ENCODE assay signal across 22 cellular contexts in genomic region chr2:8145385-8145784, GRCh38.
DNase-seq lines count a peak whose midpoint lies in the region; ATAC-seq and TF ChIP-seq lines count a peak whose summit lies in the region.
"Had no signal": no experiment of that assay in that cellular context is flagged by ENCODE, and none has a peak within 500 bp of the region (broad histone marks: within the 10 kb centered on the region; RNA-seq: fewer than 3 reads in every experiment).

No MANE protein-coding gene starts in this region.

- no peaks in the 10 kb centered on the region for H3K79me1 ChIP-seq in mesenchymal stem cell (replicated peaks; ENCODE audit: low read length, poor library complexity, severe bottlenecking)

- H3K27ac ChIP-seq in mesenchymal stem cell (ENCODE audit: low read length, poor library complexity, severe bottlenecking): no peak overlapping the region
- H3K27ac ChIP-seq: foreskin keratinocyte, lower lobe of right lung, PC-9 had no signal

- H3K4me3 ChIP-seq in mesenchymal stem cell (ENCODE audit: insufficient read depth in 1 of 2, low read depth in 1 of 2, low read length in 2 of 2): no peak overlapping the region
- H3K4me3 ChIP-seq: lower lobe of right lung, PC-9 had no signal

- no peak overlapping the region for H2BK15ac ChIP-seq in mesenchymal stem cell (ENCODE audit: low read depth, poor library complexity, severe bottlenecking)

- TF ChIP-seq CTCF in CD14-positive monocyte (IDR thresholded peaks at IDR 0.05): no peak

- H4K8ac ChIP-seq in mesenchymal stem cell (ENCODE audit: low read length): no peak overlapping the region

- H3K4me3 Mint-ChIP-seq in CD14-positive monocyte (no peak overlapping the region), naive B cell (peak overlapping the region in 1 of 8 donors; percentile 8)
- H3K4me3 Mint-ChIP-seq: activated CD8-positive, alpha-beta T cell treated with anti-CD3 and anti-CD28 coated beads for 36 hours; activated naive CD4-positive, alpha-beta T cell treated with anti-CD3 and anti-CD28 coated beads for 36 hours; CD4-positive, alpha-beta T cell; central memory CD8-positive, alpha-beta T cell; T-helper 2 cell treated with Interferon-gamma antibody and Interleukin-4, amounts not matched to agents 5 μg/mL and 100 μg/mL, for 36 hours; WTC11 had no signal

- no peak overlapping the region for H4K91ac ChIP-seq in mesenchymal stem cell (ENCODE audit: low read length)

- H2AFZ ChIP-seq in mesenchymal stem cell (ENCODE audit: low read depth, low read length): no peak overlapping the region
- H2AFZ ChIP-seq: PC-9 had no signal

- H3K27ac Mint-ChIP-seq in CD14-positive monocyte (peak overlapping the region in 2 of 7 donors; percentile 10 to 18), naive B cell (no peak overlapping the region)
- H3K27ac Mint-ChIP-seq: activated CD8-positive, alpha-beta T cell treated with anti-CD3 and anti-CD28 coated beads for 36 hours; activated naive CD4-positive, alpha-beta T cell treated with anti-CD3 and anti-CD28 coated beads for 36 hours; CD4-positive, alpha-beta T cell; T-helper 2 cell treated with Interferon-gamma antibody and Interleukin-4, amounts not matched to agents 5 μg/mL and 100 μg/mL, for 36 hours; WTC11 had no signal

- no peaks in the 10 kb centered on the region for H3K27me3 ChIP-seq in mesenchymal stem cell (ENCODE audit: control insufficient read depth in 1 of 2, insufficient read depth in 1 of 2, low read length in 2 of 2)

- no peaks in the 10 kb centered on the region for H3K9me3 ChIP-seq in mesenchymal stem cell (ENCODE audit: control insufficient read depth, low read length)
- H3K9me3 ChIP-seq: lower lobe of right lung had no signal

- WGBS in mesenchymal stem cell: no CpG with 5 or more reads among the region's 2 CpGs

- peak overlapping the region in 1 of 2 experiments; percentile 19 for H3K4ac ChIP-seq in mesenchymal stem cell (ENCODE audit: low read depth in 1 of 2, low read length in 2 of 2)

- no peak overlapping the region for H3K4me2 ChIP-seq in mesenchymal stem cell (ENCODE audit: low read length, poor library complexity, severe bottlenecking)
- H3K4me2 ChIP-seq: PC-9 had no signal

- peaks cover 0 to 6% (median 3%) of the 10 kb centered on the region in 7 donors for H3K9me3 Mint-ChIP-seq in CD14-positive monocyte
- H3K9me3 Mint-ChIP-seq in naive B cell: no peaks in the 10 kb centered on the region
- H3K9me3 Mint-ChIP-seq: activated CD8-positive, alpha-beta T cell treated with anti-CD3 and anti-CD28 coated beads for 36 hours; activated naive CD4-positive, alpha-beta T cell treated with anti-CD3 and anti-CD28 coated beads for 36 hours; CD4-positive, alpha-beta T cell; central memory CD8-positive, alpha-beta T cell; T-helper 2 cell treated with Interferon-gamma antibody and Interleukin-4, amounts not matched to agents 5 μg/mL and 100 μg/mL, for 36 hours; WTC11 had no signal

- no peak overlapping the region for H3K23ac ChIP-seq in mesenchymal stem cell (ENCODE audit: low read length in 2 of 2)

- peak overlapping the region in 1 of 2 experiments; percentile 49 for H3K18ac ChIP-seq in mesenchymal stem cell (ENCODE audit: low read depth in 1 of 2, low read length in 2 of 2)

- intact Hi-C loops in CD14-positive monocyte (cut with micrococcal nuclease): no loop called here

- H3K27me3 Mint-ChIP-seq in CD14-positive monocyte (ENCODE audit: low read depth in 3 of 3) (peaks cover 0 to 2% (median 0%) of the 10 kb centered on the region in 3 donors), naive B cell (peaks cover 10 to 25% (median 15%) of the 10 kb centered on the region in 3 donors)
- H3K27me3 Mint-ChIP-seq: activated CD8-positive, alpha-beta T cell treated with anti-CD3 and anti-CD28 coated beads for 36 hours; CD4-positive, alpha-beta T cell; central memory CD8-positive, alpha-beta T cell had no signal

- no peaks in the 10 kb centered on the region for H3K36me3 ChIP-seq in mesenchymal stem cell (ENCODE audit: control insufficient read depth in 1 of 2, insufficient read depth in 2 of 2, low read depth in 1 of 2, low read length in 2 of 2)
- H3K36me3 ChIP-seq: lower lobe of right lung had no signal

- H3K14ac ChIP-seq in mesenchymal stem cell (ENCODE audit: low read length in 2 of 2): no peak overlapping the region

- ATAC-seq in GM19351 (IDR thresholded peaks at IDR 0.05; ENCODE audit: unreplicated experiment) (peak; percentile 59), naive B cell (ENCODE audit: low read depth in 2 of 2) (peak; percentile 38 to 61)
- ATAC-seq: activated CD8-positive, alpha-beta T cell treated with anti-CD3 and anti-CD28 coated beads for 36 hours; foreskin keratinocyte; lower lobe of right lung; WTC11 had no signal

- H2AK5ac ChIP-seq in mesenchymal stem cell (ENCODE audit: low read length, severe bottlenecking): no peak overlapping the region

- no peak overlapping the region for H2BK120ac ChIP-seq in mesenchymal stem cell (ENCODE audit: low read depth, low read length)

- DNase-seq in CD14-positive monocyte (ENCODE audit: low spot score) (peak; percentile 66), NOMO-1 treated with dmso at 0.1 percent for 144 hours (lab: John Stamatoyannopoulos, UW; ENCODE audit: unreplicated experiment) (peak; percentile 12), naive B cell (no peak), NCI-H1436 (lab: John Stamatoyannopoulos, UW) (no peak), mesenchymal stem cell (no peak), NCI-H1417 (lab: John Stamatoyannopoulos, UW) (no peak)
- DNase-seq: activated CD8-positive, alpha-beta T cell treated with anti-CD3 and anti-CD28 coated beads for 36 hours; activated naive CD4-positive, alpha-beta T cell treated with anti-CD3 and anti-CD28 coated beads for 36 hours; CD4-positive, alpha-beta T cell; erythroblast; foreskin keratinocyte; hippocampal formation; lower lobe of right lung; NCI-H526 treated with DMSO at 0.1 percent for 48 hours; nucleus accumbens; PC-9; SHP77 treated with DMSO at 0.1 percent for 48 hours; stimulated activated CD4-positive, alpha-beta T cell treated with anti-CD3 and anti-CD28 coated beads, Interleukin-15, amount 100 ng/mL, for 24 hours had no signal

- H2BK5ac ChIP-seq in mesenchymal stem cell (ENCODE audit: low read depth, low read length, poor library complexity, severe bottlenecking): no peak overlapping the region

- H3K4me1 Mint-ChIP-seq in CD14-positive monocyte (peaks cover 17% of the 10 kb centered on the region), naive B cell (peaks cover 0 to 10% (median 0%) of the 10 kb centered on the region in 3 donors)
- H3K4me1 Mint-ChIP-seq: central memory CD8-positive, alpha-beta T cell had no signal

- H3K9ac ChIP-seq in mesenchymal stem cell (ENCODE audit: low read length): no peak overlapping the region

- peaks cover 15% of the 10 kb centered on the region for H3K4me1 ChIP-seq in mesenchymal stem cell (ENCODE audit: control insufficient read depth, insufficient read depth, low read depth, low read length)
- H3K4me1 ChIP-seq: foreskin keratinocyte had no signal

- H2BK12ac ChIP-seq in mesenchymal stem cell (ENCODE audit: low read length in 2 of 2): no peak overlapping the region

- no peaks in the 10 kb centered on the region for H3K36me3 Mint-ChIP-seq in CD14-positive monocyte
- H3K36me3 Mint-ChIP-seq in naive B cell: no peaks in the 10 kb centered on the region
- H3K36me3 Mint-ChIP-seq: WTC11 had no signal

Comparison
In these comparisons a context has a peak if more than half of its experiments do, and no peak if none do; other contexts are left out.
1. DNase-seq: peak in CD14-positive monocyte (single experiment) and NOMO-1 treated with dmso at 0.1 percent for 144 hours (single experiment); none in naive B cell (single experiment), NCI-H1436 (single experiment), mesenchymal stem cell (single experiment) and NCI-H1417 (0 of 3).